Comparison of ENCODE assay signal across 28 cellular contexts in the genomic region with DNA sequence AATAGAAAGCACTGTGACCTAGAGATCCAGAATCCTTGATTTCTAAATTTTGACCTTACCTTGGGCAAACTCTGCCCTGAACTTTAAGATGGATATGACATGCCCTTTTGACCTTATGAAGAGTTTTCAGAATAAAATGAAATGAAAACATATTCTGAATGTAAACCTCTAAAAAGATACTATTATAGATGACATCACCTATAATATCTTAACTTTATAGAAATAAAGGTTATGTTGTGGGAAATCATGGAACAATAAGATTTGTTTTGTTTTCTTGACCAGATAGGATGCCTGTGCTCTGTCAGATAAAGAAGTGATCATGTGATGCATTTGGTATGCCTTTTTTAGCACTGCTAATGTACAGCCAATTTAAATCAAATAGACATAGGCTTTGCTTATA. TPM values are rescaled to one million over a fixed set of nuclear protein-coding genes. Genes with fewer than 3 reads are reported as not detected.
"Had no signal": no experiment of that assay in that cellular context is flagged by ENCODE, and none has a peak within 500 bp of the region (broad histone marks: within the 10 kb centered on the region; RNA-seq: fewer than 3 reads in every experiment).

No MANE protein-coding gene starts in this region.

- H3K4me1 ChIP-seq: neural progenitor cell, parathyroid adenoma, testis, transverse colon, uterus had no signal

- H3K79me2 ChIP-seq: parathyroid adenoma had no signal

- H2AFZ ChIP-seq: neural progenitor cell, parathyroid adenoma had no signal

- H3K36me3 ChIP-seq: neural progenitor cell, ovary, suprapubic skin, transverse colon, upper lobe of left lung, uterus had no signal

- ATAC-seq: naive thymus-derived CD4-positive, alpha-beta T cell; natural killer cell; psoas muscle; right cardiac atrium; stimulated activated memory B cell treated with anti-CD40 and anti-IgM and Interleukin-4, amounts not matched to agents 10 μg/mL and 1 μg/mL and 100 μg/mL, for 72 hours; stimulated activated naive CD8-positive, alpha-beta T cell treated with anti-CD3 and anti-CD28 coated beads, Interleukin-15, amount 100 ng/mL, for 72 hours; stimulated activated naive CD8-positive, alpha-beta T cell treated with anti-CD3 and anti-CD28 coated beads, Interleukin-15, Interleukin-2, amounts not matched to agents 100 U/mL and 50 U/mL, for 24 hours had no signal

- H3K27me3 ChIP-seq: neural progenitor cell, ovary, spleen, suprapubic skin, testis, tibial artery, transverse colon, upper lobe of left lung, uterus had no signal

- H3K4me2 ChIP-seq: neural progenitor cell, smooth muscle cell had no signal

- DNase-seq: naive thymus-derived CD4-positive, alpha-beta T cell; natural killer cell; occipital lobe; ovary; posterior cingulate gyrus; psoas muscle; right cardiac atrium; spleen; stimulated activated CD4-positive, alpha-beta T cell treated with anti-CD3 and anti-CD28 coated beads, Interleukin-12 subunit alpha, Interleukin-12 subunit beta, amount 100 ng/mL, for 4 hours; stimulated activated CD4-positive, alpha-beta T cell treated with anti-CD3 and anti-CD28 coated beads, Interleukin-1b, Interleukin-23, amount 100 ng/mL, for 48 hours; stimulated activated CD4-positive, alpha-beta T cell treated with anti-CD3 and anti-CD28 coated beads, Interleukin-4, amount 100 ng/mL, for 1 hour; stimulated activated CD4-positive, alpha-beta T cell treated with anti-CD3 and anti-CD28 coated beads, Interleukin-4, amount 100 ng/mL, for 4 hours; stimulated activated CD8-positive, alpha-beta memory T cell treated with anti-CD3 and anti-CD28 coated beads, Interleukin-4, amount 100 ng/mL, for 48 hours; stimulated activated naive CD4-positive, alpha-beta T cell; stimulated activated naive CD8-positive, alpha-beta T cell treated with anti-CD3 and anti-CD28 coated beads, Interleukin-15, amount 100 ng/mL, for 72 hours; stimulated activated naive CD8-positive, alpha-beta T cell treated with anti-CD3 and anti-CD28 coated beads, Interleukin-15, Interleukin-2, amounts not matched to agents 100 U/mL and 50 U/mL, for 24 hours; testis; tibial artery; transverse colon; upper lobe of left lung; uterus had no signal

- H3K27ac ChIP-seq: neural progenitor cell, ovary, parathyroid adenoma, psoas muscle, spleen, suprapubic skin, testis, tibial artery, transverse colon, uterus had no signal

- H3K4me3 ChIP-seq: neural progenitor cell, ovary, psoas muscle, skin epidermis, smooth muscle cell, spleen, suprapubic skin, testis, tibial artery, transverse colon, upper lobe of left lung, uterus had no signal

- H3K9me3 ChIP-seq: ovary, suprapubic skin, testis, tibial artery, upper lobe of left lung, uterus had no signal

- H3K9ac ChIP-seq: neural progenitor cell, parathyroid adenoma had no signal

RNA-seq across cellular contexts. Expression of a gene that starts 13.1 kb away (rescaled TPM):
- polyA plus RNA-seq: neural cell had no signal
